Comparison of ENCODE assay signal across 19 cellular contexts in the genomic region with DNA sequence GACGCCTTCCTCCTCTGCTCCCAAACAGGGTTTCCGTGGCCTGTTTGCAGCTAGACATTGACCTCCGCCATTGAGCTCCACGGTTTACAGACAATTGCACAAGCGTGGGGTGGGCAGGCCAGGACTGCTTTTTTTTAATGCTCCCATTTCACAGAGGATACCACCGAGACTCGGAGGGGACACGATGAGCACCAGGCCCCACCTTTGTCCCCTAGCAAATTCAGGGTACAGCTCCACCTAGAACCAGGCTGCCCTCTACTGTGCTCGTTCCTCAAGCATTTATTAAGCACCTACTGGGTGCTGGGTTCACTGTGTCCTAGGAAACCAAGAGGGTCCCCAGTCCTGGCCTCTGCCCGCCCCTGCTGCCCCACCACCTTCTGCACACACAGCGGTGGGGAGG. TPM values are rescaled to one million over a fixed set of nuclear protein-coding genes. Genes with fewer than 3 reads are reported as not detected.
DNase-seq lines count a peak whose midpoint lies in the region; ATAC-seq and TF ChIP-seq lines count a peak whose summit lies in the region.
"Had no signal": no experiment of that assay in that cellular context is flagged by ENCODE, and none has a peak within 500 bp of the region (broad histone marks: within the 10 kb centered on the region; RNA-seq: fewer than 3 reads in every experiment).

No MANE protein-coding gene starts in this region.

- no peak overlapping the region for H3K4me3 ChIP-seq in DND-41 (ENCODE audit: low read depth in 1 of 2, low read length in 2 of 2)
- H3K4me3 ChIP-seq in endodermal cell (ENCODE audit: low read length): no peak overlapping the region
- H3K4me3 ChIP-seq: HAP-1, left lung, stomach had no signal

- no peaks in the 10 kb centered on the region for H3K79me2 ChIP-seq in DND-41 (ENCODE audit: insufficient read depth, low read length)

- H3K36me3 Mint-ChIP-seq in activated CD8-positive, alpha-beta T cell treated with anti-CD3 and anti-CD28 coated beads, Interleukin-2, amount 10 ng/mL, durations not matched to agents 7 days and 5 days (ENCODE audit: low read depth): no peaks in the 10 kb centered on the region
- no peaks in the 10 kb centered on the region for H3K36me3 Mint-ChIP-seq in activated CD8-positive, alpha-beta T cell treated with anti-CD3 and anti-CD28 coated beads for 36 hours (ENCODE audit: low read depth)
- H3K36me3 Mint-ChIP-seq in T-cell (no peaks in the 10 kb centered on the region), nephron progenitor cell (ENCODE audit: low read depth) (no peaks in the 10 kb centered on the region), endodermal cell (ENCODE audit: low read depth) (no peaks in the 10 kb centered on the region)
- H3K36me3 Mint-ChIP-seq: immature natural killer cell, natural killer cell had no signal

- H3K9me3 ChIP-seq in DND-41 (ENCODE audit: insufficient read depth, low read length, severe bottlenecking) (no peaks in the 10 kb centered on the region), endodermal cell (ENCODE audit: control insufficient read depth, low read length) (no peaks in the 10 kb centered on the region)
- H3K9me3 ChIP-seq: HAP-1, left lung, stomach had no signal

- H3K27ac Mint-ChIP-seq in activated CD8-positive, alpha-beta T cell treated with anti-CD3 and anti-CD28 coated beads, Interleukin-2, amount 10 ng/mL, durations not matched to agents 7 days and 5 days: peak overlapping the region; percentile 9
- H3K27ac Mint-ChIP-seq in activated CD8-positive, alpha-beta T cell treated with anti-CD3 and anti-CD28 coated beads for 36 hours: no peak overlapping the region
- H3K27ac Mint-ChIP-seq in T-cell (peak overlapping the region; percentile 0 to 13), nephron progenitor cell (no peak overlapping the region), endodermal cell (no peak overlapping the region)

- H3K4me1 Mint-ChIP-seq in activated CD8-positive, alpha-beta T cell treated with anti-CD3 and anti-CD28 coated beads, Interleukin-2, amount 10 ng/mL, durations not matched to agents 7 days and 5 days (ENCODE audit: low read depth): peaks cover 9% of the 10 kb centered on the region
- peaks cover 11% of the 10 kb centered on the region for H3K4me1 Mint-ChIP-seq in activated CD8-positive, alpha-beta T cell treated with anti-CD3 and anti-CD28 coated beads for 36 hours (ENCODE audit: low read depth)
- H3K4me1 Mint-ChIP-seq in T-cell (peaks cover 15 to 20% (median 17%) of the 10 kb centered on the region in 3 donors), nephron progenitor cell (peaks cover 67% of the 10 kb centered on the region), endodermal cell (peaks cover 10% of the 10 kb centered on the region)

- ATAC-seq in activated CD8-positive, alpha-beta T cell treated with anti-CD3 and anti-CD28 coated beads, Interleukin-2, amount 10 ng/mL, durations not matched to agents 7 days and 5 days: no peak
- ATAC-seq in activated CD8-positive, alpha-beta T cell treated with anti-CD3 and anti-CD28 coated beads for 36 hours: no peak
- no peak for ATAC-seq in DND-41 (ENCODE audit: insufficient read depth, low read depth)
- ATAC-seq in T-cell (replicated peaks in 1 of 4): no peak
- ATAC-seq: foreskin keratinocyte had no signal

- 89 to 91% methylated on average over 8 to 11 of the region's 11 CpGs for WGBS in endodermal cell (ENCODE audit: insufficient coverage in 1 of 2, insufficient read length in 1 of 2), 2 experiments

- H3K27me3 ChIP-seq in DND-41 (ENCODE audit: insufficient read depth, low read length, poor library complexity): peaks cover 4% of the 10 kb centered on the region
- peaks cover 6% of the 10 kb centered on the region for H3K27me3 ChIP-seq in endodermal cell (ENCODE audit: control insufficient read depth, insufficient read depth, low read length, poor library complexity, severe bottlenecking)

- peaks cover 10% of the 10 kb centered on the region for H3K4me1 ChIP-seq in DND-41 (ENCODE audit: insufficient read depth, low read length)
- H3K4me1 ChIP-seq in endodermal cell (ENCODE audit: control insufficient read depth, insufficient read depth, low read length): no peaks in the 10 kb centered on the region
- H3K4me1 ChIP-seq: foreskin keratinocyte, HAP-1, left lung had no signal

- H3K9ac ChIP-seq in DND-41 (ENCODE audit: low read depth, low read length) (no peak overlapping the region), endodermal cell (ENCODE audit: extremely low read depth, low read length, poor library complexity, severe bottlenecking) (no peak overlapping the region)

- H3K4me3 Mint-ChIP-seq in activated CD8-positive, alpha-beta T cell treated with anti-CD3 and anti-CD28 coated beads, Interleukin-2, amount 10 ng/mL, durations not matched to agents 7 days and 5 days: peak overlapping the region; percentile 0
- no peak overlapping the region for H3K4me3 Mint-ChIP-seq in activated CD8-positive, alpha-beta T cell treated with anti-CD3 and anti-CD28 coated beads for 36 hours
- H3K4me3 Mint-ChIP-seq in T-cell (peak overlapping the region; percentile 24 to 45 (median 45)), nephron progenitor cell (peak overlapping the region; percentile 29), endodermal cell (no peak overlapping the region)
- H3K4me3 Mint-ChIP-seq: immature natural killer cell, natural killer cell had no signal

- H3K4me2 ChIP-seq in DND-41 (ENCODE audit: insufficient read depth, low read length): peak overlapping the region; percentile 49

- H2AFZ ChIP-seq in DND-41 (ENCODE audit: low read depth, low read length): no peak overlapping the region

- TF ChIP-seq CTCF in activated CD8-positive, alpha-beta T cell treated with anti-CD3 and anti-CD28 coated beads for 36 hours (IDR thresholded peaks at IDR 0.05): no peak
- no peak for TF ChIP-seq CTCF in DND-41 (IDR thresholded peaks at IDR 0.05; ENCODE audit: borderline replicate concordance, extremely low read depth, low read length, poor library complexity, severe bottlenecking)
- TF ChIP-seq CTCF in nephron progenitor cell (IDR thresholded peaks at IDR 0.05): no peak
- TF ChIP-seq CTCF in endodermal cell (conservative IDR thresholded peaks at IDR 0.05): no peak

- no peak for DNase-seq in activated CD8-positive, alpha-beta T cell treated with anti-CD3 and anti-CD28 coated beads, Interleukin-2, amount 10 ng/mL, durations not matched to agents 7 days and 5 days
- no peak for DNase-seq in activated CD8-positive, alpha-beta T cell treated with anti-CD3 and anti-CD28 coated beads for 36 hours
- DNase-seq in DND-41 (no peak), T-cell (no peak), nephron progenitor cell (no peak), GOT3 (lab: John Stamatoyannopoulos, UW) (no peak), endodermal cell (no peak), cerebellar nuclear complex (lab: John Stamatoyannopoulos, UW) (no peak)
- DNase-seq: aorta, DMS 273 treated with DMSO at 0.1 percent for 48 hours, foreskin keratinocyte, KG1, left lung, NCI-H1694, NCI-H526 treated with DMSO at 0.1 percent for 48 hours, stomach had no signal

- CTCF ChIA-PET in activated CD8-positive, alpha-beta T cell treated with anti-CD3 and anti-CD28 coated beads, Interleukin-2, amount 10 ng/mL, durations not matched to agents 7 days and 5 days (lab: Charles Lee): interaction anchor here (0.8 to 1.5 kb wide), 2 partner anchors 31 to 202 kb away, joined by 4 to 6 read pairs; no protein-coding TSS in a partner anchor
- CTCF ChIA-PET in activated CD8-positive, alpha-beta T cell treated with anti-CD3 and anti-CD28 coated beads for 36 hours (lab: Charles Lee): interaction anchor here (1.2 to 3.9 kb wide), 5 partner anchors 12 to 202 kb away, joined by 4 to 13 read pairs (median 4); a partner anchor contains a TSS
- CTCF ChIA-PET in T-cell (lab: Charles Lee): interaction anchor here in 1 of 2 donors (0.5 kb wide), 1 partner anchor 536 kb away, joined by 3 read pairs; no protein-coding TSS in a partner anchor

- intact Hi-C loops in activated CD8-positive, alpha-beta T cell treated with anti-CD3 and anti-CD28 coated beads for 36 hours (cut with micrococcal nuclease): no loop called here

- H4K20me1 ChIP-seq in DND-41 (ENCODE audit: insufficient read depth, low read length): peaks cover 24% of the 10 kb centered on the region; the same call in 1 of the 2 replicates

- H3K36me3 ChIP-seq in DND-41 (ENCODE audit: insufficient read depth, low read length) (no peaks in the 10 kb centered on the region), endodermal cell (ENCODE audit: control insufficient read depth, insufficient read depth, low read length) (no peaks in the 10 kb centered on the region)
- H3K36me3 ChIP-seq: HAP-1, left lung had no signal

- no peaks in the 10 kb centered on the region for H3K9me3 Mint-ChIP-seq in activated CD8-positive, alpha-beta T cell treated with anti-CD3 and anti-CD28 coated beads, Interleukin-2, amount 10 ng/mL, durations not matched to agents 7 days and 5 days (ENCODE audit: insufficient read depth)
- H3K9me3 Mint-ChIP-seq in activated CD8-positive, alpha-beta T cell treated with anti-CD3 and anti-CD28 coated beads for 36 hours: no peaks in the 10 kb centered on the region
- H3K9me3 Mint-ChIP-seq in T-cell: no peaks in the 10 kb centered on the region
- H3K9me3 Mint-ChIP-seq in nephron progenitor cell: no peaks in the 10 kb centered on the region
- H3K9me3 Mint-ChIP-seq in endodermal cell: no peaks in the 10 kb centered on the region
- H3K9me3 Mint-ChIP-seq: natural killer cell had no signal

- H3K27ac ChIP-seq in DND-41 (ENCODE audit: low read length) (no peak overlapping the region), endodermal cell (ENCODE audit: low read depth, low read length) (no peak overlapping the region)
- H3K27ac ChIP-seq: foreskin keratinocyte, left lung, stomach had no signal

- POLR2A ChIA-PET in activated CD8-positive, alpha-beta T cell treated with anti-CD3 and anti-CD28 coated beads, Interleukin-2, amount 10 ng/mL, durations not matched to agents 7 days and 5 days (lab: Charles Lee): no interaction called here
- POLR2A ChIA-PET in activated CD8-positive, alpha-beta T cell treated with anti-CD3 and anti-CD28 coated beads for 36 hours (lab: Charles Lee): interaction anchor here (1.1 to 3.2 kb wide), 2 partner anchors 11 to 97 kb away, joined by 4 to 13 read pairs; no protein-coding TSS in a partner anchor
- POLR2A ChIA-PET in T-cell (lab: Charles Lee): no interaction called here

- H3K27me3 Mint-ChIP-seq in activated CD8-positive, alpha-beta T cell treated with anti-CD3 and anti-CD28 coated beads, Interleukin-2, amount 10 ng/mL, durations not matched to agents 7 days and 5 days (ENCODE audit: low read depth): peaks cover 2% of the 10 kb centered on the region
- no peaks in the 10 kb centered on the region for H3K27me3 Mint-ChIP-seq in activated CD8-positive, alpha-beta T cell treated with anti-CD3 and anti-CD28 coated beads for 36 hours
- H3K27me3 Mint-ChIP-seq in T-cell: peaks cover 4 to 6% of the 10 kb centered on the region in 2 donors
- peaks cover 27% of the 10 kb centered on the region for H3K27me3 Mint-ChIP-seq in nephron progenitor cell (ENCODE audit: low read depth, poor library complexity)
- H3K27me3 Mint-ChIP-seq in endodermal cell (ENCODE audit: insufficient read depth): peaks cover 4% of the 10 kb centered on the region

RNA-seq across cellular contexts. Expression of a gene that starts 12.2 kb away (rescaled TPM):
- total RNA-seq in activated CD8-positive, alpha-beta T cell treated with anti-CD3 and anti-CD28 coated beads, Interleukin-2, amount 10 ng/mL, durations not matched to agents 7 days and 5 days: under 1 TPM; 0.08 TPM
- not detected for total RNA-seq in activated CD8-positive, alpha-beta T cell treated with anti-CD3 and anti-CD28 coated beads for 36 hours
- total RNA-seq in T-cell: 1 to 10 TPM in 2 of 5 donors, under 1 TPM in 1, not detected in 2; 0.19 to 1.7 (median 1.0) TPM
- under 1 TPM; 0.15 to 0.24 TPM for total RNA-seq in endodermal cell
- polyA plus RNA-seq in endodermal cell (2013, experiment 1 of 2): 2.4 TPM
- polyA plus RNA-seq in endodermal cell (2013, experiment 2 of 2): 2.0 TPM
- polyA plus RNA-seq: immature natural killer cell had no signal

Comparison
In these comparisons a context has a peak if more than half of its experiments do, and no peak if none do; other contexts are left out.
1. H3K27ac Mint-ChIP-seq: peak in activated CD8-positive, alpha-beta T cell treated with anti-CD3 and anti-CD28 coated beads, Interleukin-2, amount 10 ng/mL, durations not matched to agents 7 days and 5 days (single experiment) and T-cell (2 of 2); none in activated CD8-positive, alpha-beta T cell treated with anti-CD3 and anti-CD28 coated beads for 36 hours (single experiment), nephron progenitor cell (single experiment) and endodermal cell (single experiment).
2. H3K4me3 Mint-ChIP-seq: peak in activated CD8-positive, alpha-beta T cell treated with anti-CD3 and anti-CD28 coated beads, Interleukin-2, amount 10 ng/mL, durations not matched to agents 7 days and 5 days (single experiment), T-cell (3 of 3) and nephron progenitor cell (single experiment); none in activated CD8-positive, alpha-beta T cell treated with anti-CD3 and anti-CD28 coated beads for 36 hours (single experiment) and endodermal cell (single experiment).